ENCODE assay signal across 19 cellular contexts in genomic region chr12:15535287-15535895, GRCh38.
DNase-seq lines count a peak whose midpoint lies in the region; ATAC-seq and TF ChIP-seq lines count a peak whose summit lies in the region.
"Had no signal": no experiment of that assay in that cellular context is flagged by ENCODE, and none has a peak within 500 bp of the region (broad histone marks: within the 10 kb centered on the region; RNA-seq: fewer than 3 reads in every experiment).

No MANE protein-coding gene starts in this region.

- peak; percentile 49 for ATAC-seq in Right ventricle myocardium superior (ENCODE audit: poor library complexity)
- ATAC-seq in lower lobe of right lung, result peak in 1 of 2 donors; percentile 38
- ATAC-seq in upper lobe of right lung, result peak; percentile 6
- no peak for ATAC-seq in HG03565 (IDR thresholded peaks at IDR 0.05; ENCODE audit: unreplicated experiment)
- ATAC-seq: activated naive CD8-positive, alpha-beta T cell treated with anti-CD3 and anti-CD28 coated beads, Interleukin-2, amount 50 U/mL, for 24 hours; gastroesophageal sphincter; psoas muscle had no signal

- intact Hi-C loops in Right ventricle myocardium superior (cut with DNase I), result no loop called here
- intact Hi-C loops in lower lobe of right lung (cut with DNase I), result no loop called here
- intact Hi-C loops in upper lobe of right lung (cut with DNase I), result loop anchor here (10.0 kb wide), 1 partner anchor 49 kb away; no protein-coding TSS in a partner anchor
- intact Hi-C loops in posterior vena cava (cut with DNase I), result loop anchor here (5.0 to 10.0 kb wide), 2 partner anchors 37 to 49 kb away; no protein-coding TSS in a partner anchor

- DNase-seq in Right ventricle myocardium superior (no peak), right atrium auricular region (ENCODE audit: low spot score) (no peak), amniotic epithelial cell (ENCODE audit: low read depth) (peak; percentile 64), lower lobe of right lung (no peak), upper lobe of right lung (no peak), posterior vena cava (ENCODE audit: low spot score) (no peak)
- DNase-seq in activated naive CD8-positive, alpha-beta T cell treated with anti-CD3 and anti-CD28 coated beads for 36 hours, result no peak
- DNase-seq: activated CD4-positive, alpha-beta memory T cell treated with anti-CD3 and anti-CD28 coated beads, Interleukin-2, amount 10 ng/mL, durations not matched to agents 7 days and 5 days; activated naive CD8-positive, alpha-beta T cell treated with anti-CD3 and anti-CD28 coated beads, Interleukin-2, amount 50 U/mL, for 24 hours; GDM1; Kasumi-1; NCI-H1930; NCI-H510A treated with DMSO at 0.1 percent for 48 hours; psoas muscle had no signal

- peaks cover under 1% of the 10 kb centered on the region for H3K36me3 Mint-ChIP-seq in activated naive CD8-positive, alpha-beta T cell treated with anti-CD3 and anti-CD28 coated beads for 36 hours

- H3K27me3 Mint-ChIP-seq in activated naive CD8-positive, alpha-beta T cell treated with anti-CD3 and anti-CD28 coated beads for 36 hours, result no peaks in the 10 kb centered on the region
- H3K27me3 Mint-ChIP-seq: activated naive CD8-positive, alpha-beta T cell treated with anti-CD3 and anti-CD28 coated beads, Interleukin-2, amount 50 U/mL, for 24 hours; stimulated activated naive CD8-positive, alpha-beta T cell treated with anti-CD3 and anti-CD28 coated beads, Interleukin-15, Interleukin-2, amounts not matched to agents 100 ng/mL and 50 ng/mL, for 24 hours had no signal

- H3K9me3 ChIP-seq in right atrium auricular region (no peaks in the 10 kb centered on the region), lower lobe of right lung (no peaks in the 10 kb centered on the region), upper lobe of right lung (no peaks in the 10 kb centered on the region)
- H3K9me3 ChIP-seq: gastroesophageal sphincter, psoas muscle had no signal

- H3K36me3 ChIP-seq in right atrium auricular region (no peaks in the 10 kb centered on the region), lower lobe of right lung (no peaks in the 10 kb centered on the region), upper lobe of right lung (no peaks in the 10 kb centered on the region)
- H3K36me3 ChIP-seq: gastroesophageal sphincter had no signal

- H3K4me3 Mint-ChIP-seq in activated naive CD8-positive, alpha-beta T cell treated with anti-CD3 and anti-CD28 coated beads for 36 hours, result no peak overlapping the region
- H3K4me3 Mint-ChIP-seq: activated CD4-positive, alpha-beta memory T cell treated with anti-CD3 and anti-CD28 coated beads, Interleukin-2, amount 10 ng/mL, durations not matched to agents 7 days and 5 days; nephron had no signal

- H3K27me3 ChIP-seq in right atrium auricular region (no peaks in the 10 kb centered on the region), lower lobe of right lung (ENCODE audit: low read depth) (no peaks in the 10 kb centered on the region), upper lobe of right lung (no peaks in the 10 kb centered on the region)
- H3K27me3 ChIP-seq: gastroesophageal sphincter had no signal

- H3K4me3 ChIP-seq in right atrium auricular region (no peak overlapping the region), lower lobe of right lung (no peak overlapping the region), upper lobe of right lung (no peak overlapping the region)
- H3K4me3 ChIP-seq: gastroesophageal sphincter, lung, psoas muscle had no signal

- H3K27ac ChIP-seq in right atrium auricular region, result peak overlapping the region in 1 of 2 donors; percentile 23
- peak overlapping the region; percentile 63 for H3K27ac ChIP-seq in lower lobe of right lung
- H3K27ac ChIP-seq in upper lobe of right lung, result peak overlapping the region; percentile 61
- H3K27ac ChIP-seq: psoas muscle had no signal

- peaks cover 3% of the 10 kb centered on the region for H3K9me3 Mint-ChIP-seq in activated naive CD8-positive, alpha-beta T cell treated with anti-CD3 and anti-CD28 coated beads for 36 hours
- H3K9me3 Mint-ChIP-seq: activated CD4-positive, alpha-beta memory T cell treated with anti-CD3 and anti-CD28 coated beads, Interleukin-2, amount 10 ng/mL, durations not matched to agents 7 days and 5 days; activated naive CD8-positive, alpha-beta T cell treated with anti-CD3 and anti-CD28 coated beads, Interleukin-2, amount 50 U/mL, for 24 hours; nephron; stimulated activated naive CD8-positive, alpha-beta T cell treated with anti-CD3 and anti-CD28 coated beads, Interleukin-15, Interleukin-2, amounts not matched to agents 100 ng/mL and 50 ng/mL, for 24 hours had no signal

- TF ChIP-seq CTCF in right atrium auricular region (IDR thresholded peaks at IDR 0.05) (no peak), lower lobe of right lung (IDR thresholded peaks at IDR 0.05) (no peak), upper lobe of right lung (IDR thresholded peaks at IDR 0.05) (no peak)

- H3K4me1 Mint-ChIP-seq in activated naive CD8-positive, alpha-beta T cell treated with anti-CD3 and anti-CD28 coated beads for 36 hours, result peaks cover 12% of the 10 kb centered on the region

- H3K4me1 ChIP-seq in right atrium auricular region (no peaks in the 10 kb centered on the region), lower lobe of right lung (no peaks in the 10 kb centered on the region), upper lobe of right lung (no peaks in the 10 kb centered on the region)
- H3K4me1 ChIP-seq: gastroesophageal sphincter, psoas muscle had no signal

- no peak overlapping the region for H3K27ac Mint-ChIP-seq in activated naive CD8-positive, alpha-beta T cell treated with anti-CD3 and anti-CD28 coated beads for 36 hours
- H3K27ac Mint-ChIP-seq: activated naive CD8-positive, alpha-beta T cell treated with anti-CD3 and anti-CD28 coated beads, Interleukin-2, amount 50 U/mL, for 24 hours had no signal

Comparison
In these comparisons a context has a peak if more than half of its experiments do, and no peak if none do; other contexts are left out.
1. intact Hi-C loops: an anchor here in upper lobe of right lung (10.0 kb wide) and posterior vena cava (5.0 to 10.0 kb wide); none called in Right ventricle myocardium superior and lower lobe of right lung.